ENCODE assay signal across 1 cellular context in genomic region chr18:9757851-9758587, GRCh38.
A peak's percentile ranks its signal among the peaks of the same experiment; 100 is the strongest.
TF ChIP-seq lines count a peak whose summit lies in the region.

No MANE protein-coding gene starts in this region.

TF ChIP-seq in K562, 482 proteins besides CTCF, POLR2A, EP300 and RAD21 (continued from another document and continues in another):
- TF ChIP-seq NKRF (IDR thresholded peaks at IDR 0.05; ENCODE audit: borderline replicate concordance) (no peak), CREB3L1 (IDR thresholded peaks at IDR 0.05; ENCODE audit: borderline replicate concordance, low read depth) (no peak), E2F5 (CRISPR knock-in tag; IDR thresholded peaks at IDR 0.05) (no peak), TBL1XR1 (IDR thresholded peaks at IDR 0.05; ENCODE audit: low read length in 2 of 2) (no peak), MGA (IDR thresholded peaks at IDR 0.05) (no peak), HDAC1 (IDR thresholded peaks at IDR 0.05) (no peak; a peak in 1 of 4 replicates), BDP1 (IDR thresholded peaks at IDR 0.05; ENCODE audit: insufficient read depth, insufficient read length) (no peak), VEZF1 (CRISPR knock-in tag; IDR thresholded peaks at IDR 0.05) (peak; percentile 50), HNRNPL (IDR thresholded peaks at IDR 0.05; ENCODE audit: low read depth, low read length) (no peak), FOXJ3 (CRISPR knock-in tag; IDR thresholded peaks at IDR 0.05) (no peak), ZBTB49 (CRISPR knock-in tag; IDR thresholded peaks at IDR 0.05; ENCODE audit: borderline replicate concordance) (no peak), HMGN3 (IDR thresholded peaks at IDR 0.05; ENCODE audit: borderline replicate concordance, extremely low read depth, insufficient read length, low read depth, low read length) (no peak), CHD2 (IDR thresholded peaks at IDR 0.05; ENCODE audit: low read depth, low read length) (no peak), ARID3B (CRISPR knock-in tag; IDR thresholded peaks at IDR 0.05; ENCODE audit: borderline replicate concordance) (no peak), EHMT2 (IDR thresholded peaks at IDR 0.05) (peak; percentile 1; the same call in 1 of the 2 replicates), TAF15 (IDR thresholded peaks at IDR 0.05; ENCODE audit: low read depth, low read length) (no peak), FOXK2 (conservative IDR thresholded peaks at IDR 0.05 in 1 of 2, IDR thresholded peaks at IDR 0.05 in 1 of 2; ENCODE audit: low read depth in 2 of 2) (peak in 1 of 2 experiments; percentile 23; a peak in 2 of 4 replicates), GABPB1 (CRISPR knock-in tag; IDR thresholded peaks at IDR 0.05) (no peak), RBM34 (IDR thresholded peaks at IDR 0.05; ENCODE audit: borderline replicate concordance, insufficient read depth, low read length) (no peak), YBX1 (IDR thresholded peaks at IDR 0.05) (no peak), HDAC3 (IDR thresholded peaks at IDR 0.05; ENCODE audit: borderline replicate concordance, partially characterized antibody) (no peak), PML (IDR thresholded peaks at IDR 0.05; ENCODE audit: low read length) (no peak), CBFA2T3 (IDR thresholded peaks at IDR 0.05) (no peak)
